In the genomic region with DNA sequence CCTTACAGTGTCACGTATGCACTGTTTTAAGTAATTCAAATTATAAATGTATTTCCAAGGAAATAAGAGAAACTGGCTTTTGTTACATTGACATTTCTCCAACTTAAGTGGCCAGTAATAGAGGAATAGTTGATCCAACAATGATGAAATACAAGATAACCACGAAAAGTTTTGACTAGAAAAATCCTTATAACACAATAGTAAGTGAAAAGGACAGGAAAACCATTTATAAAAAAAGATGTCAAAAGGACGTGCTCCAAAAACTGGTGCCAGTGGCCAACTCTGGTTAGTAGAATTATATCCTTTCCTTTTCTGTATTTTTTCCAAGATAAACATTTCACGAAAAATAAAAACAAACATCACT, we compare ENCODE assay signal across 1 cellular context.
TF ChIP-seq lines count a peak whose summit lies in the region.

No MANE protein-coding gene starts in this region.

TF ChIP-seq in endothelial cell of umbilical vein, 7 proteins besides CTCF, POLR2A, EP300 and RAD21:
- TF ChIP-seq POLR2AphosphoS5 (IDR thresholded peaks at IDR 0.05; ENCODE audit: insufficient read depth, low read depth, low read length) (no peak), MYC (IDR thresholded peaks at IDR 0.05; ENCODE audit: low read depth, low read length) (no peak), JUN (IDR thresholded peaks at IDR 0.05; ENCODE audit: borderline replicate concordance, insufficient read depth, insufficient read length, low read depth) (no peak), GATA2 (IDR thresholded peaks at IDR 0.05; ENCODE audit: insufficient read depth, insufficient read length, low read depth, low read length) (no peak)
- TF ChIP-seq, protein P1, sequence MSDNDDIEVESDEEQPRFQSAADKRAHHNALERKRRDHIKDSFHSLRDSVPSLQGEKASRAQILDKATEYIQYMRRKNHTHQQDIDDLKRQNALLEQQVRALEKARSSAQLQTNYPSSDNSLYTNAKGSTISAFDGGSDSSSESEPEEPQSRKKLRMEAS (IDR thresholded peaks at IDR 0.05; ENCODE audit: insufficient read depth, insufficient read length) = no peak
TF ChIP-seq in endothelial cell of umbilical vein: peak in this region for 0.
